Comparison of ENCODE assay signal across 24 cellular contexts in the genomic region with DNA sequence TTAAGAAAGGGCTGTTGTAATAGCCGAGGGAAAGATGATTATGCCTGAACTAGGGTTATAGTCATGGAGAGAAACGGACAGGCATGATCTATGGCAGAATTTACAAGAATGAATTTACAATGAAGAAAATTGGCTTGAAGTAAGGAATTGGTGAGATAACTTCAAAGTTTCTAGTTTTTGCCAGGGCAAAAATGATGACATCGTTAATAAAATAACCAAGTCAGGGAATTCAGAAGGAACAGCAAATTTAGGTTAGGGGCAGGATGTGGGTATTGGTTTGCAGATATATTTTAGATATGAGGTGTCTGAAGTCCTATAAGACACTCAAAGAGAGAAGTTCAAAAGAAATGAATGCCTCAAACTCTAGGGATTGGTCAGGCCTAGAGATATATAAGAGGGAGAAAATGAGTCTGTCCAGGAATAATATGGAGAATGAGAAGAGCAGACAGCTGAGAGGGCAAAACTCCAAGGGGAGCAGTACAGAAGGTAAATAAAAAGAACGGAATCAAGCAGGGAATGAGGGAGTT.
DNase-seq lines count a peak whose midpoint lies in the region; ATAC-seq and TF ChIP-seq lines count a peak whose summit lies in the region.
"Had no signal": no experiment of that assay in that cellular context is flagged by ENCODE, and none has a peak within 500 bp of the region (broad histone marks: within the 10 kb centered on the region; RNA-seq: fewer than 3 reads in every experiment).

No MANE protein-coding gene starts in this region.

- TF ChIP-seq CTCF in WTC11 (IDR thresholded peaks at IDR 0.05) (no peak), foreskin fibroblast (IDR thresholded peaks at IDR 0.05; ENCODE audit: low read depth, low read length) (no peak)

- no peaks in the 10 kb centered on the region for H3K27me3 ChIP-seq in CD8-positive, alpha-beta memory T cell (ENCODE audit: insufficient read depth, low read length, poor library complexity, severe bottlenecking)
- H3K27me3 ChIP-seq in naive thymus-derived CD4-positive, alpha-beta T cell (ENCODE audit: control insufficient read depth in 2 of 2, insufficient read depth in 2 of 2, low read length in 2 of 2), result no peaks in the 10 kb centered on the region
- H3K27me3 ChIP-seq: ascending aorta had no signal

- H3K4me3 ChIP-seq in CD8-positive, alpha-beta memory T cell (ENCODE audit: low read length), result no peak overlapping the region
- H3K4me3 ChIP-seq in naive thymus-derived CD4-positive, alpha-beta T cell (ENCODE audit: low read length), result no peak overlapping the region
- H3K4me3 ChIP-seq in foreskin fibroblast (ENCODE audit: low read depth in 1 of 2, low read length in 2 of 2), result no peak overlapping the region
- H3K4me3 ChIP-seq: ascending aorta, lower lobe of right lung, psoas muscle had no signal

- H3K27me3 Mint-ChIP-seq in activated CD4-positive, alpha-beta T cell treated with anti-CD3 and anti-CD28 coated beads for 36 hours, result no peaks in the 10 kb centered on the region
- H3K27me3 Mint-ChIP-seq in CD8-positive, alpha-beta memory T cell, result no peaks in the 10 kb centered on the region
- no peaks in the 10 kb centered on the region for H3K27me3 Mint-ChIP-seq in activated T-helper 1 cell treated with anti-CD3 and anti-CD28 coated beads, Interleukin-12 subunit alpha, Interleukin-12 subunit beta, Interleukin-2, Interleukin-4 antibody, amounts not matched to agents 30 ng/mL and 10 ng/mL and 1 ng/mL, durations not matched to agents 14 hours and 24 hours and 36 hours (ENCODE audit: insufficient read depth)
- H3K27me3 Mint-ChIP-seq in naive thymus-derived CD4-positive, alpha-beta T cell, result no peaks in the 10 kb centered on the region
- H3K27me3 Mint-ChIP-seq in WTC11 (ENCODE audit: low read depth), result no peaks in the 10 kb centered on the region
- H3K27me3 Mint-ChIP-seq: type B pancreatic cell had no signal

- CTCF ChIA-PET in activated CD4-positive, alpha-beta T cell treated with anti-CD3 and anti-CD28 coated beads for 36 hours (lab: Charles Lee), result interaction anchor here (0.6 kb wide), 2 partner anchors 47 to 599 kb away, joined by 3 to 4 read pairs; no protein-coding TSS in a partner anchor
- CTCF ChIA-PET in CD8-positive, alpha-beta memory T cell (lab: Charles Lee), result no interaction called here
- CTCF ChIA-PET in naive thymus-derived CD4-positive, alpha-beta T cell (lab: Charles Lee), result no interaction called here
- CTCF ChIA-PET in WTC11 (lab: Charles Lee), result no interaction called here

- no peak overlapping the region for H3K4me3 Mint-ChIP-seq in activated CD4-positive, alpha-beta T cell treated with anti-CD3 and anti-CD28 coated beads for 36 hours
- peak overlapping the region in 5 of 7 donors; percentile 2 to 63 (median 37) for H3K4me3 Mint-ChIP-seq in CD8-positive, alpha-beta memory T cell
- no peak overlapping the region for H3K4me3 Mint-ChIP-seq in activated T-helper 1 cell treated with anti-CD3 and anti-CD28 coated beads, Interleukin-12 subunit alpha, Interleukin-12 subunit beta, Interleukin-2, Interleukin-4 antibody, amounts not matched to agents 30 ng/mL and 10 ng/mL and 1 ng/mL, durations not matched to agents 14 hours and 24 hours and 36 hours
- H3K4me3 Mint-ChIP-seq in naive thymus-derived CD4-positive, alpha-beta T cell, result peak overlapping the region in 1 of 10 donors; percentile 36
- no peak overlapping the region for H3K4me3 Mint-ChIP-seq in WTC11
- H3K4me3 Mint-ChIP-seq: type B pancreatic cell had no signal

- ATAC-seq in activated CD4-positive, alpha-beta T cell treated with anti-CD3 and anti-CD28 coated beads for 36 hours, result peak; percentile 30
- no peak for ATAC-seq in naive thymus-derived CD4-positive, alpha-beta T cell
- no peak for ATAC-seq in WTC11
- ATAC-seq: lower lobe of right lung, psoas muscle had no signal

- peak overlapping the region; percentile 51 for H3K27ac Mint-ChIP-seq in activated CD4-positive, alpha-beta T cell treated with anti-CD3 and anti-CD28 coated beads for 36 hours
- H3K27ac Mint-ChIP-seq in CD8-positive, alpha-beta memory T cell, result peak overlapping the region; percentile 20 to 89 (median 74)
- peak overlapping the region; percentile 18 for H3K27ac Mint-ChIP-seq in activated T-helper 1 cell treated with anti-CD3 and anti-CD28 coated beads, Interleukin-12 subunit alpha, Interleukin-12 subunit beta, Interleukin-2, Interleukin-4 antibody, amounts not matched to agents 30 ng/mL and 10 ng/mL and 1 ng/mL, durations not matched to agents 14 hours and 24 hours and 36 hours
- peak overlapping the region in 8 of 9 donors; percentile 5 to 84 (median 56) for H3K27ac Mint-ChIP-seq in naive thymus-derived CD4-positive, alpha-beta T cell
- no peak overlapping the region; the same call in 1 of the 2 replicates for H3K27ac Mint-ChIP-seq in WTC11
- H3K27ac Mint-ChIP-seq: type B pancreatic cell had no signal

- no peak overlapping the region for H3K27ac ChIP-seq in CD8-positive, alpha-beta memory T cell (ENCODE audit: low read depth, low read length)
- no peak overlapping the region for H3K27ac ChIP-seq in naive thymus-derived CD4-positive, alpha-beta T cell (ENCODE audit: low read depth, low read length)
- H3K27ac ChIP-seq: ascending aorta, lower lobe of right lung, psoas muscle had no signal

- no peak for DNase-seq in activated CD4-positive, alpha-beta T cell treated with anti-CD3 and anti-CD28 coated beads for 36 hours
- DNase-seq in activated CD4-positive, alpha-beta T cell treated with anti-CD3 and anti-CD28 coated beads for 1 hour, result no peak
- no peak for DNase-seq in CD8-positive, alpha-beta memory T cell
- no peak for DNase-seq in activated T-helper 1 cell treated with anti-CD3 and anti-CD28 coated beads, Interleukin-12 subunit alpha, Interleukin-12 subunit beta, Interleukin-2, Interleukin-4 antibody, amounts not matched to agents 30 ng/mL and 10 ng/mL and 1 ng/mL, durations not matched to agents 14 hours and 24 hours and 36 hours (ENCODE audit: low spot score)
- no peak for DNase-seq in naive thymus-derived CD4-positive, alpha-beta T cell
- no peak for DNase-seq in globus pallidus (ENCODE audit: low spot score)
- no peak for DNase-seq in WTC11 (ENCODE audit: low spot score)
- DNase-seq in foreskin fibroblast, result no peak
- DNase-seq: 8988T; activated CD4-positive, alpha-beta T cell treated with anti-CD3 and anti-CD28 coated beads for 4 hours; activated naive CD4-positive, alpha-beta T cell treated with Interleukin-2 at 50 U/mL for 16 hours; AML-193; caudate nucleus; COR-L47; dermis blood vessel endothelial cell; DMS79; Kasumi-1; lower lobe of right lung; MV-4-11; NCI-H510A treated with DMSO at 0.1 percent for 48 hours; psoas muscle; SHP77 had no signal

- H3K4me1 ChIP-seq in CD8-positive, alpha-beta memory T cell (ENCODE audit: insufficient read depth, low read length), result peaks cover 5% of the 10 kb centered on the region
- H3K4me1 ChIP-seq in naive thymus-derived CD4-positive, alpha-beta T cell (ENCODE audit: control insufficient read depth in 2 of 2, insufficient read depth in 2 of 2, low read length in 2 of 2), result peaks cover 0 to 7% of the 10 kb centered on the region in 2 donors
- H3K4me1 ChIP-seq: ascending aorta, lower lobe of right lung, psoas muscle had no signal

- peaks cover 30% of the 10 kb centered on the region for H3K36me3 ChIP-seq in CD8-positive, alpha-beta memory T cell (ENCODE audit: insufficient read depth, low read length)
- H3K36me3 ChIP-seq in naive thymus-derived CD4-positive, alpha-beta T cell (ENCODE audit: control insufficient read depth in 2 of 3, insufficient read depth in 3 of 3, low read length in 3 of 3), result peaks cover 1 to 62% (median 9%) of the 10 kb centered on the region in 3 experiments

- H3K36me3 Mint-ChIP-seq in activated CD4-positive, alpha-beta T cell treated with anti-CD3 and anti-CD28 coated beads for 36 hours (ENCODE audit: low read depth), result peaks cover 40% of the 10 kb centered on the region
- peaks cover 11 to 80% (median 18%) of the 10 kb centered on the region in 3 donors for H3K36me3 Mint-ChIP-seq in CD8-positive, alpha-beta memory T cell
- H3K36me3 Mint-ChIP-seq in activated T-helper 1 cell treated with anti-CD3 and anti-CD28 coated beads, Interleukin-12 subunit alpha, Interleukin-12 subunit beta, Interleukin-2, Interleukin-4 antibody, amounts not matched to agents 30 ng/mL and 10 ng/mL and 1 ng/mL, durations not matched to agents 14 hours and 24 hours and 36 hours (ENCODE audit: low read depth), result peaks cover 41% of the 10 kb centered on the region
- H3K36me3 Mint-ChIP-seq in naive thymus-derived CD4-positive, alpha-beta T cell, result peaks cover 8 to 67% (median 38%) of the 10 kb centered on the region in 5 donors
- H3K36me3 Mint-ChIP-seq in WTC11, result peaks cover 54% of the 10 kb centered on the region

- H3K9me3 ChIP-seq in CD8-positive, alpha-beta memory T cell (ENCODE audit: low read length), result no peaks in the 10 kb centered on the region
- no peaks in the 10 kb centered on the region for H3K9me3 ChIP-seq in naive thymus-derived CD4-positive, alpha-beta T cell (ENCODE audit: control insufficient read depth in 2 of 3, low read length in 3 of 3)
- H3K9me3 ChIP-seq: ascending aorta, lower lobe of right lung, psoas muscle had no signal

- peaks cover 11% of the 10 kb centered on the region for H3K4me1 Mint-ChIP-seq in activated CD4-positive, alpha-beta T cell treated with anti-CD3 and anti-CD28 coated beads for 36 hours
- H3K4me1 Mint-ChIP-seq in CD8-positive, alpha-beta memory T cell, result peaks cover 16 to 24% (median 23%) of the 10 kb centered on the region in 3 donors
- peaks cover 27% of the 10 kb centered on the region for H3K4me1 Mint-ChIP-seq in activated T-helper 1 cell treated with anti-CD3 and anti-CD28 coated beads, Interleukin-12 subunit alpha, Interleukin-12 subunit beta, Interleukin-2, Interleukin-4 antibody, amounts not matched to agents 30 ng/mL and 10 ng/mL and 1 ng/mL, durations not matched to agents 14 hours and 24 hours and 36 hours (ENCODE audit: low read depth)
- H3K4me1 Mint-ChIP-seq in naive thymus-derived CD4-positive, alpha-beta T cell, result peaks cover 7 to 23% (median 16%) of the 10 kb centered on the region in 7 donors
- H3K4me1 Mint-ChIP-seq in WTC11, result no peaks in the 10 kb centered on the region

- POLR2A ChIA-PET in activated CD4-positive, alpha-beta T cell treated with anti-CD3 and anti-CD28 coated beads for 36 hours (lab: Charles Lee), result no interaction called here
- POLR2A ChIA-PET in CD8-positive, alpha-beta memory T cell (lab: Charles Lee), result no interaction called here
- POLR2A ChIA-PET in naive thymus-derived CD4-positive, alpha-beta T cell (lab: Charles Lee), result no interaction called here
- POLR2A ChIA-PET in WTC11 (lab: Charles Lee), result no interaction called here

- no peaks in the 10 kb centered on the region for H3K9me3 Mint-ChIP-seq in activated CD4-positive, alpha-beta T cell treated with anti-CD3 and anti-CD28 coated beads for 36 hours (ENCODE audit: low read depth)
- H3K9me3 Mint-ChIP-seq in CD8-positive, alpha-beta memory T cell, result no peaks in the 10 kb centered on the region
- H3K9me3 Mint-ChIP-seq in activated T-helper 1 cell treated with anti-CD3 and anti-CD28 coated beads, Interleukin-12 subunit alpha, Interleukin-12 subunit beta, Interleukin-2, Interleukin-4 antibody, amounts not matched to agents 30 ng/mL and 10 ng/mL and 1 ng/mL, durations not matched to agents 14 hours and 24 hours and 36 hours, result no peaks in the 10 kb centered on the region
- H3K9me3 Mint-ChIP-seq in naive thymus-derived CD4-positive, alpha-beta T cell, result peaks cover 0 to 2% (median 0%) of the 10 kb centered on the region in 11 donors
- H3K9me3 Mint-ChIP-seq in WTC11, result no peaks in the 10 kb centered on the region
- H3K9me3 Mint-ChIP-seq: type B pancreatic cell had no signal

- intact Hi-C loops in activated CD4-positive, alpha-beta T cell treated with anti-CD3 and anti-CD28 coated beads for 36 hours (cut with DNase I, micrococcal nuclease), result no loop called here
- intact Hi-C loops in activated T-helper 1 cell treated with anti-CD3 and anti-CD28 coated beads, Interleukin-12 subunit alpha, Interleukin-12 subunit beta, Interleukin-2, Interleukin-4 antibody, amounts not matched to agents 30 ng/mL and 10 ng/mL and 1 ng/mL, durations not matched to agents 14 hours and 24 hours and 36 hours (cut with micrococcal nuclease), result no loop called here
- intact Hi-C loops in naive thymus-derived CD4-positive, alpha-beta T cell (cut with micrococcal nuclease), result no loop called here

Comparison
In these comparisons a context has a peak if more than half of its experiments do, and no peak if none do; other contexts are left out.
1. H3K4me3 Mint-ChIP-seq: peak in CD8-positive, alpha-beta memory T cell (5 of 7); none in activated CD4-positive, alpha-beta T cell treated with anti-CD3 and anti-CD28 coated beads for 36 hours (single experiment), activated T-helper 1 cell treated with anti-CD3 and anti-CD28 coated beads, Interleukin-12 subunit alpha, Interleukin-12 subunit beta, Interleukin-2, Interleukin-4 antibody, amounts not matched to agents 30 ng/mL and 10 ng/mL and 1 ng/mL, durations not matched to agents 14 hours and 24 hours and 36 hours (single experiment) and WTC11 (single experiment).